In genomic region chr10:70543911-70544310, GRCh38 we compare ENCODE assay signal across 27 cellular contexts. TPM values are rescaled to one million over a fixed set of nuclear protein-coding genes. Genes with fewer than 3 reads are reported as not detected.
DNase-seq lines count a peak whose midpoint lies in the region; ATAC-seq, FAIRE-seq and TF ChIP-seq lines count a peak whose summit lies in the region.
"Had no signal": no experiment of that assay in that cellular context is flagged by ENCODE, and none has a peak within 500 bp of the region (broad histone marks: within the 10 kb centered on the region; RNA-seq: fewer than 3 reads in every experiment).

No MANE protein-coding gene starts in this region.

- no peaks in the 10 kb centered on the region for H3K9me3 Mint-ChIP-seq in central memory CD8-positive, alpha-beta T cell
- H3K9me3 Mint-ChIP-seq in neural crest cell = no peaks in the 10 kb centered on the region
- H3K9me3 Mint-ChIP-seq: CD4-positive, CD25-positive, alpha-beta regulatory T cell; HFFc6 had no signal

- H3K4me3 ChIP-seq in OCI-LY7 (ENCODE audit: low read depth, low read length, poor library complexity, severe bottlenecking) = no peak overlapping the region
- H3K4me3 ChIP-seq: GM23248 had no signal

- TF ChIP-seq POLR2A in GM12891 (IDR thresholded peaks at IDR 0.05; ENCODE audit: low read depth, low read length) = no peak

- no peak for ATAC-seq in central memory CD8-positive, alpha-beta T cell (replicated peaks; ENCODE audit: extremely low read depth, poor library complexity, severe bottlenecking)

- H3K4me2 ChIP-seq in OCI-LY7 (ENCODE audit: low read length) = peak overlapping the region; percentile 54

- H3K4me1 ChIP-seq in OCI-LY7 (ENCODE audit: insufficient read depth, low read length, poor library complexity, severe bottlenecking) = peaks cover 40% of the 10 kb centered on the region

- H3K9me3 ChIP-seq in OCI-LY7 (ENCODE audit: low read length) = no peaks in the 10 kb centered on the region

- DNase-seq in GM12891 (ENCODE audit: insufficient read length, low spot score) (no peak), OCI-LY7 (ENCODE audit: low spot score) (peak; percentile 60), neural crest cell (ENCODE audit: low read depth, low spot score) (no peak), NCI-H1417 treated with DMSO at 0.1 percent for 48 hours (lab: John Stamatoyannopoulos, UW) (no peak), cerebellum (ENCODE audit: low spot score) (no peak), urothelium cell line (ENCODE audit: low spot score) (no peak)
- DNase-seq in central memory CD8-positive, alpha-beta T cell (ENCODE audit: low spot score in 2 of 2) = no peak
- DNase-seq: CD4-positive, CD25-positive, alpha-beta regulatory T cell; DMS153; GM23248; H7; HFFc6; KBM-7; MV-4-11; NCI-H1105; NCI-H146; NCI-H1930; NCI-H2107; NCI-H446; NCI-H526; NCI-H82; NK-92 treated with Interleukin-12 subunit alpha and Interleukin-12 subunit beta, amount 100 ng/mL, for 24 hours; Right ventricle myocardium superior; RPMI8226 had no signal

- H3K9me2 ChIP-seq in OCI-LY7 (ENCODE audit: insufficient read depth, low read length) = no peaks in the 10 kb centered on the region

- no peak for TF ChIP-seq CTCF in OCI-LY7 (conservative IDR thresholded peaks at IDR 0.05; ENCODE audit: low read length)
- no peak for TF ChIP-seq CTCF in neural crest cell (conservative IDR thresholded peaks at IDR 0.05)

- no peak overlapping the region for H2AFZ ChIP-seq in OCI-LY7 (ENCODE audit: low read length)
- H2AFZ ChIP-seq: GM23248 had no signal

- no peak overlapping the region for H3K4me3 Mint-ChIP-seq in central memory CD8-positive, alpha-beta T cell
- no peak overlapping the region for H3K4me3 Mint-ChIP-seq in neural crest cell
- H3K4me3 Mint-ChIP-seq: CD4-positive, CD25-positive, alpha-beta regulatory T cell; HFFc6 had no signal

- H4K20me1 ChIP-seq in OCI-LY7 (ENCODE audit: insufficient read depth, low read length) = no peaks in the 10 kb centered on the region

- no peaks in the 10 kb centered on the region for H3K79me2 ChIP-seq in OCI-LY7 (ENCODE audit: insufficient read depth, low read depth, low read length)

- H3K36me3 Mint-ChIP-seq in central memory CD8-positive, alpha-beta T cell (ENCODE audit: insufficient read depth) = no peaks in the 10 kb centered on the region
- H3K36me3 Mint-ChIP-seq in neural crest cell (ENCODE audit: low read depth) = no peaks in the 10 kb centered on the region
- H3K36me3 Mint-ChIP-seq: CD4-positive, CD25-positive, alpha-beta regulatory T cell had no signal

- POLR2A ChIA-PET in OCI-LY7 (lab: Charles Lee) = interaction anchor here (1.0 to 1.3 kb wide), 2 partner anchors 17 to 67 kb away, joined by 3 to 4 read pairs; no protein-coding TSS in a partner anchor

- BruUV-seq in OCI-LY7 (replicated peaks; lab: Mats Ljungman, UMichigan) = no TSS peak

- H3K36me3 ChIP-seq in OCI-LY7 (ENCODE audit: insufficient read depth, low read length) = peaks cover 76% of the 10 kb centered on the region

- FAIRE-seq in GM12891 (lab: Jason Lieb, UNC) = no peak
- FAIRE-seq in urothelium cell line (lab: Jason Lieb, UNC) = no peak

- peak overlapping the region; percentile 9 for H3K27ac Mint-ChIP-seq in central memory CD8-positive, alpha-beta T cell (ENCODE audit: low read depth)
- peak overlapping the region; percentile 52 for H3K27ac Mint-ChIP-seq in neural crest cell (ENCODE audit: unreplicated experiment)
- H3K27ac Mint-ChIP-seq: HFFc6 had no signal

- no peaks in the 10 kb centered on the region for H3K4me1 Mint-ChIP-seq in central memory CD8-positive, alpha-beta T cell
- peaks cover 10% of the 10 kb centered on the region for H3K4me1 Mint-ChIP-seq in neural crest cell

- H3K27me3 Mint-ChIP-seq in central memory CD8-positive, alpha-beta T cell = peaks cover 10% of the 10 kb centered on the region
- H3K27me3 Mint-ChIP-seq in neural crest cell (ENCODE audit: low read depth) = no peaks in the 10 kb centered on the region
- H3K27me3 Mint-ChIP-seq: CD4-positive, CD25-positive, alpha-beta regulatory T cell had no signal

- CTCF ChIA-PET in OCI-LY7 (lab: Charles Lee; ENCODE audit: unreplicated experiment) = interaction anchor here (1.0 kb wide), 1 partner anchor 83 kb away, joined by 3 read pairs; no protein-coding TSS in a partner anchor

- peak overlapping the region; percentile 6 for H3K27ac ChIP-seq in OCI-LY7 (ENCODE audit: low read depth, low read length, poor library complexity, severe bottlenecking)
- H3K27ac ChIP-seq: GM23248 had no signal

- intact Hi-C loops in OCI-LY7 (cut with micrococcal nuclease; ENCODE audit: unreplicated experiment) = loop anchor here (1.0 kb wide), 1 partner anchor 83 kb away; no protein-coding TSS in a partner anchor

TF ChIP-seq in GM12891, 5 proteins besides CTCF, POLR2A, EP300 and RAD21:
- TF ChIP-seq PAX5 (IDR thresholded peaks at IDR 0.05; ENCODE audit: insufficient read depth, low read length, severe bottlenecking) = peak; percentile 42
- TF ChIP-seq POLR2AphosphoS5 (IDR thresholded peaks at IDR 0.05; ENCODE audit: low read depth, low read length) = no peak

RNA-seq across cellular contexts. Expression of gene PRF1, which starts 58.6 kb away (rescaled TPM):
- 13.2 TPM for polyA plus RNA-seq in GM12891 (2012; ENCODE audit: low read depth, missing spikeins)
- 4.6 and 7.0 TPM in 2 replicates for total RNA-seq in OCI-LY7 (2014; rRNA removed; shearing (Covaris generic))
- 5.8 and 6.3 TPM in 2 replicates for total RNA-seq in OCI-LY7 (2022)
- total RNA-seq in neural crest cell = not detected in 2 replicates
- total RNA-seq in cerebellum = not detected
- total RNA-seq: A673, GM23248, H7, HFFc6, LHCN-M2, MCF 10A had no signal
- polyA plus RNA-seq: GM23248 had no signal
